In the genomic region with DNA sequence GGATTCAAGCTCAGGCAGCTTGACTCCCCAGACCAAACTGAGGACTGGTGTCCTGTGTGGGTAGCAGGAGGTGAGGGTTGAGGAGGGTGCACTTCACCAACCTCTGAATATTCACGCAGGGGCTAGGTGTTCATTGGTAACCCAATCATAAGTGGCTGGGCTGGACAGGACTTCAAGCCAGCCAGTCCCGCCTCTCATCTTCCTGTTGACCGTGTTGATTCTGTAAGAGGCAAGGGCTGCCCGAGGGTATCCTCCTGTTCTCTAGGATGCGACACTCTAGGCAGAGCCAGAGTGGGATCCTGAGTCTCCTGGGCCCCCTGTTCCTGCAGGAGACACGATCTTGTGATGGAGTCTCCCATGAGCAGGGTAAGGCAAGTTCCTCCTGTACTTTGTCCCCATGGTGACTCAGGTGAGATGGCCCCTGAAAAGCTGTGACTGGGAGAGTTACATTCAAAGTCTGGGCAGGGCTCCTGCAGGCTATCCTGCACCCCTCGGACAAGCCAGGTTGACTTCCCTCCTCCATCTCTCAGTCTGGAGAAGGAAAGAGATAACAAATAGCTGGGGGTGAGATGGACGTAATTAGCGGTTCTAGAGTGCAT, we compare ENCODE assay signal across 23 cellular contexts. TPM values are rescaled to one million over a fixed set of nuclear protein-coding genes. Genes with fewer than 3 reads are reported as not detected.
DNase-seq lines count a peak whose midpoint lies in the region; ATAC-seq and FAIRE-seq lines count a peak whose summit lies in the region.
"Had no signal": no experiment of that assay in that cellular context is flagged by ENCODE, and none has a peak within 500 bp of the region (broad histone marks: within the 10 kb centered on the region; RNA-seq: fewer than 3 reads in every experiment).

No MANE protein-coding gene starts in this region.

- H3K36me3 ChIP-seq in small intestine (ENCODE audit: control insufficient read depth in 2 of 2, insufficient read depth in 2 of 2, low read length in 2 of 2) = no peaks in the 10 kb centered on the region
- H3K36me3 ChIP-seq: breast epithelium, neural progenitor cell, right lobe of liver had no signal

- H3K27me3 Mint-ChIP-seq in activated CD4-positive, alpha-beta T cell treated with anti-CD3 and anti-CD28 coated beads, Interleukin-2, amount 10 ng/mL, durations not matched to agents 7 days and 5 days = no peaks in the 10 kb centered on the region
- H3K27me3 Mint-ChIP-seq in T-cell = no peaks in the 10 kb centered on the region
- H3K27me3 Mint-ChIP-seq in effector memory CD8-positive, alpha-beta T cell = no peaks in the 10 kb centered on the region

- H3K36me3 Mint-ChIP-seq in activated CD4-positive, alpha-beta T cell treated with anti-CD3 and anti-CD28 coated beads, Interleukin-2, amount 10 ng/mL, durations not matched to agents 7 days and 5 days (ENCODE audit: low read depth) = peaks cover 25% of the 10 kb centered on the region
- peaks cover 13% of the 10 kb centered on the region for H3K36me3 Mint-ChIP-seq in T-cell
- H3K36me3 Mint-ChIP-seq in effector memory CD8-positive, alpha-beta T cell (ENCODE audit: insufficient read depth) = peaks cover 7% of the 10 kb centered on the region

- no peaks in the 10 kb centered on the region for H3K27me3 ChIP-seq in small intestine (ENCODE audit: control insufficient read depth in 2 of 2, insufficient read depth in 2 of 2, low read length in 2 of 2)
- H3K27me3 ChIP-seq: breast epithelium, neural progenitor cell, right lobe of liver had no signal

- no peak overlapping the region for H3K4me3 Mint-ChIP-seq in activated CD4-positive, alpha-beta T cell treated with anti-CD3 and anti-CD28 coated beads, Interleukin-2, amount 10 ng/mL, durations not matched to agents 7 days and 5 days
- peak overlapping the region in 1 of 3 donors; percentile 79 for H3K4me3 Mint-ChIP-seq in T-cell
- no peak overlapping the region for H3K4me3 Mint-ChIP-seq in effector memory CD8-positive, alpha-beta T cell
- H3K4me3 Mint-ChIP-seq: neural progenitor cell; stimulated activated memory B cell treated with anti-CD40 and anti-IgM and Interleukin-4, amounts not matched to agents 10 μg/mL and 1 μg/mL and 100 μg/mL, for 72 hours had no signal

- H3K4me1 Mint-ChIP-seq in activated CD4-positive, alpha-beta T cell treated with anti-CD3 and anti-CD28 coated beads, Interleukin-2, amount 10 ng/mL, durations not matched to agents 7 days and 5 days = peaks cover 30% of the 10 kb centered on the region
- H3K4me1 Mint-ChIP-seq in T-cell = peaks cover 29 to 35% (median 30%) of the 10 kb centered on the region in 3 donors
- peaks cover 19 to 24% of the 10 kb centered on the region in 2 donors for H3K4me1 Mint-ChIP-seq in effector memory CD8-positive, alpha-beta T cell (ENCODE audit: low read depth in 2 of 2)
- H3K4me1 Mint-ChIP-seq: neural progenitor cell; stimulated activated memory B cell treated with anti-CD40 and anti-IgM and Interleukin-4, amounts not matched to agents 10 μg/mL and 1 μg/mL and 100 μg/mL, for 72 hours had no signal

- no peak for ATAC-seq in T-cell (replicated peaks in 1 of 4)
- ATAC-seq in effector memory CD8-positive, alpha-beta T cell (replicated peaks) = no peak
- ATAC-seq: right lobe of liver; stimulated activated memory B cell treated with anti-CD40 and anti-IgM and Interleukin-4, amounts not matched to agents 10 μg/mL and 1 μg/mL and 100 μg/mL, for 72 hours had no signal

- peak overlapping the region in 1 of 2 donors; percentile 60 for H3K27ac ChIP-seq in small intestine (ENCODE audit: low read depth in 1 of 2, low read length in 1 of 2)
- H3K27ac ChIP-seq: breast epithelium, GM23248, neural progenitor cell, SK-N-MC had no signal

- peaks cover 26% of the 10 kb centered on the region for H3K9me3 Mint-ChIP-seq in activated CD4-positive, alpha-beta T cell treated with anti-CD3 and anti-CD28 coated beads, Interleukin-2, amount 10 ng/mL, durations not matched to agents 7 days and 5 days
- peaks cover 0 to 19% (median 10%) of the 10 kb centered on the region in 3 donors for H3K9me3 Mint-ChIP-seq in T-cell
- H3K9me3 Mint-ChIP-seq in effector memory CD8-positive, alpha-beta T cell = peaks cover 0 to 10% of the 10 kb centered on the region in 2 donors

- DNase-seq in activated CD4-positive, alpha-beta T cell treated with anti-CD3 and anti-CD28 coated beads, Interleukin-2, amount 10 ng/mL, durations not matched to agents 7 days and 5 days = no peak
- no peak for DNase-seq in activated CD4-positive, alpha-beta T cell treated with anti-CD3 and anti-CD28 coated beads for 4 hours
- DNase-seq in T-cell = no peak
- DNase-seq in effector memory CD8-positive, alpha-beta T cell = no peak
- DNase-seq in small intestine = peak; percentile 55
- no peak for DNase-seq in OCI-M2 (lab: John Stamatoyannopoulos, UW; ENCODE audit: unreplicated experiment)
- no peak for DNase-seq in NCI-H2227 (lab: John Stamatoyannopoulos, UW; ENCODE audit: unreplicated experiment)
- no peak for DNase-seq in HPDE6-E6E7 (ENCODE audit: extremely low spot score)
- DNase-seq: activated CD4-positive, alpha-beta T cell treated with anti-CD3 and anti-CD28 coated beads, Interleukin-2, amount 50 U/mL, for 1 hour; amniotic stem cell; effector CD4-positive, alpha-beta T cell; erythroblast; GM23248; head of caudate nucleus; kidney glomerular epithelial cell; NCI-H1436 treated with DMSO at 0.1 percent for 48 hours; right lobe of liver; stimulated activated CD4-positive, alpha-beta T cell treated with anti-CD3 and anti-CD28 coated beads, Interleukin-4, amount 100 ng/mL, for 24 hours had no signal

- H3K4me1 ChIP-seq in small intestine (ENCODE audit: control insufficient read depth in 2 of 2, insufficient read depth in 1 of 2, low read depth in 1 of 2, low read length in 1 of 2) = no peaks in the 10 kb centered on the region
- H3K4me1 ChIP-seq: breast epithelium, neural progenitor cell had no signal

- CTCF ChIA-PET in activated CD4-positive, alpha-beta T cell treated with anti-CD3 and anti-CD28 coated beads, Interleukin-2, amount 10 ng/mL, durations not matched to agents 7 days and 5 days (lab: Charles Lee) = no interaction called here
- CTCF ChIA-PET in T-cell (lab: Charles Lee) = interaction anchor here (0.6 to 2.1 kb wide), 3 partner anchors 11 to 202 kb away, joined by 3 to 11 read pairs (median 4); no protein-coding TSS in a partner anchor

- 71 to 72% (median 71%) methylated on average over 9 of the region's 9 CpGs for WGBS in small intestine, 3 donors

- H3K27ac Mint-ChIP-seq in activated CD4-positive, alpha-beta T cell treated with anti-CD3 and anti-CD28 coated beads, Interleukin-2, amount 10 ng/mL, durations not matched to agents 7 days and 5 days = peak overlapping the region; percentile 96
- peak overlapping the region; percentile 98 to 99 for H3K27ac Mint-ChIP-seq in T-cell
- peak overlapping the region; percentile 93 to 96 for H3K27ac Mint-ChIP-seq in effector memory CD8-positive, alpha-beta T cell
- H3K27ac Mint-ChIP-seq: neural progenitor cell; stimulated activated memory B cell treated with anti-CD40 and anti-IgM and Interleukin-4, amounts not matched to agents 10 μg/mL and 1 μg/mL and 100 μg/mL, for 72 hours had no signal

- FAIRE-seq in small intestine (lab: Jason Lieb, UNC) = no peak
- FAIRE-seq: A204.1 had no signal

- H3K4me3 ChIP-seq in small intestine (ENCODE audit: low read depth in 1 of 2, low read length in 2 of 2) = no peak overlapping the region
- H3K4me3 ChIP-seq: breast epithelium, GM23248, neural progenitor cell, right lobe of liver, SK-N-MC had no signal

- no peaks in the 10 kb centered on the region for H3K9me3 ChIP-seq in small intestine (ENCODE audit: control insufficient read depth, low read depth)
- H3K9me3 ChIP-seq: right lobe of liver had no signal

- POLR2A ChIA-PET in activated CD4-positive, alpha-beta T cell treated with anti-CD3 and anti-CD28 coated beads, Interleukin-2, amount 10 ng/mL, durations not matched to agents 7 days and 5 days (lab: Charles Lee) = no interaction called here
- POLR2A ChIA-PET in T-cell (lab: Charles Lee) = no interaction called here

RNA-seq across cellular contexts. Expression of a gene that starts 58.1 kb away (rescaled TPM):
- 1 to 10 TPM; 6.7 to 6.9 TPM for total RNA-seq in activated CD4-positive, alpha-beta T cell treated with anti-CD3 and anti-CD28 coated beads, Interleukin-2, amount 10 ng/mL, durations not matched to agents 7 days and 5 days
- 1 to 10 TPM; 4.6 to 6.3 (median 5.6) TPM for total RNA-seq in T-cell
- 1 to 10 TPM; 1.3 to 7.7 (median 1.6) TPM for polyA plus RNA-seq in small intestine
